1 cellular context compared by ENCODE assay signal in the genomic region with DNA sequence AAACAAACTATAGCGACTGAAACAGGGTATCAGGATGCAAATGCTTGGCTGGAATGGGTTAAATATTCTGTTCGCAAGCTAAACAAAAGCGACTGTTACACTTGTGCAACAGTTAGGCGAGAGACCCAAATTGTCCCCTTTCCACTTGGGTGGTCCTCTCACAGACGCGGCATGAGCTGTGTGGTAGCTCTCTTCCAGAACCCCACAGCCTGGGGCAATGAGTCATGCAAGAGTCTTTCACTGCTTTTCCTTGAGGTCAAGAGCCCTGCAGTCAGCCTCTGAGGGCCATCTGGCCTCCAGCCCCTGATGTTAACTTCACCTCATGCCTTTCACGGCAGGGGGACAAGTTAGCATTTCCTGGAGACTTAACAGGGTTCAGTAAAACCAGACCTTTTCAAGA.
TF ChIP-seq lines count a peak whose summit lies in the region.

No MANE protein-coding gene starts in this region.

TF ChIP-seq in A549, 52 proteins besides CTCF, POLR2A, EP300 and RAD21:
- TF ChIP-seq, protein P1, sequence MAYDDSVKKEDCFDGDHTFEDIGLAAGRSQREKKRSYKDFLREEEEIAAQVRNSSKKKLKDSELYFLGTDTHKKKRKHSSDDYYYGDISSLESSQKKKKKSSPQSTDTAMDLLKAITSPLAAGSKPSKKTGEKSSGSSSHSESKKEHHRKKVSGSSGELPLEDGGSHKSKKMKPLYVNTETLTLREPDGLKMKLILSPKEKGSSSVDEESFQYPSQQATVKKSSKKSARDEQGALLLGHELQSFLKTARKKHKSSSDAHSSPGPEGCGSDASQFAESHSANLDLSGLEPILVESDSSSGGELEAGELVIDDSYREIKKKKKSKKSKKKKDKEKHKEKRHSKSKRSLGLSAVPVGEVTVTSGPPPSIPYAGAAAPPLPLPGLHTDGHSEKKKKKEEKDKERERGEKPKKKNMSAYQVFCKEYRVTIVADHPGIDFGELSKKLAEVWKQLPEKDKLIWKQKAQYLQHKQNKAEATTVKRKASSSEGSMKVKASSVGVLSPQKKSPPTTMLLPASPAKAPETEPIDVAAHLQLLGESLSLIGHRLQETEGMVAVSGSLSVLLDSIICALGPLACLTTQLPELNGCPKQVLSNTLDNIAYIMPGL (CRISPR knock-in tag; IDR thresholded peaks at IDR 0.05; ENCODE audit: borderline replicate concordance): no peak
- TF ChIP-seq JUNB (IDR thresholded peaks at IDR 0.05) (peak; percentile 43; the same call in 1 of the 2 replicates), CEBPB (IDR thresholded peaks at IDR 0.05) (peak; percentile 33 to 45; a peak in 1 of 4 replicates), GATA3 (IDR thresholded peaks at IDR 0.05; ENCODE audit: borderline replicate concordance) (peak; percentile 41; the same call in 1 of the 2 replicates)
